1 cellular context compared by ENCODE assay signal in the genomic region with DNA sequence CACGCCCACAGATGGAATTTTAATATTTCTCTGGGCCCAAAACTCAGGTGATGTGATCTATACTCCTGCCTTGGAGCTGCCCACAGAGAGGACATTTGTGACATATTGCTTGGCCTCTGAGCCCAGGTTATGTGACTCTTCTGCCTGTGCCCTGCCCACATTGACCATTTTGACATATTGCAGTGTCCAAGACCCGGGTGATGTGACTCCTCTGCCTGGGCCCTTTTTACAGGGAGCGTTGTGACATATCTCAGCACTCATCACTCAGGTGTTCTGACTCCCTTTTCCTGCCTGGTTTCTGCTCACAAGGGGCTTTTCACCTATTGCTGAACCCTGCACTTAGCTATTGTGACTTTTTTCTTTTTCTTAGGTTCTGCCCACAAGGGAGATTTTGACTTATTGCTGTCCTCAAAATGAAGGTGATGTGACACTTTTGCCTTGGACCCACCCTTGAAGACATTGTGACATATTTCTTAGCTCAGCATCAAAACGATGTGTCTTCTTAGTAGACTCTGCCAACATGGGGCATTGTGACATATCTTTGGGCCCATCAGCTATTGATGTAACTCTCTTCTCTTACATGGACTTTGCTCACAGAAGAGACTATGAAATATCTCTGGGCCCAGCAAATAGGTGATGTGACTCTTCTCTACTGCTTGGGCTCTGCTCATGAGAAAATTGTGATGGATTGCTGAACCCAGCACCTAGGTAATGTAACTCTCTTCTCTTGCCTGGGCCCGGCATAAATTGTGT.
A peak's percentile ranks its signal among the peaks of the same experiment; 100 is the strongest.
TF ChIP-seq lines count a peak whose summit lies in the region.

No MANE protein-coding gene starts in this region.

TF ChIP-seq in HepG2, 621 proteins besides CTCF, POLR2A, EP300 and RAD21:
- TF ChIP-seq, protein P1, sequence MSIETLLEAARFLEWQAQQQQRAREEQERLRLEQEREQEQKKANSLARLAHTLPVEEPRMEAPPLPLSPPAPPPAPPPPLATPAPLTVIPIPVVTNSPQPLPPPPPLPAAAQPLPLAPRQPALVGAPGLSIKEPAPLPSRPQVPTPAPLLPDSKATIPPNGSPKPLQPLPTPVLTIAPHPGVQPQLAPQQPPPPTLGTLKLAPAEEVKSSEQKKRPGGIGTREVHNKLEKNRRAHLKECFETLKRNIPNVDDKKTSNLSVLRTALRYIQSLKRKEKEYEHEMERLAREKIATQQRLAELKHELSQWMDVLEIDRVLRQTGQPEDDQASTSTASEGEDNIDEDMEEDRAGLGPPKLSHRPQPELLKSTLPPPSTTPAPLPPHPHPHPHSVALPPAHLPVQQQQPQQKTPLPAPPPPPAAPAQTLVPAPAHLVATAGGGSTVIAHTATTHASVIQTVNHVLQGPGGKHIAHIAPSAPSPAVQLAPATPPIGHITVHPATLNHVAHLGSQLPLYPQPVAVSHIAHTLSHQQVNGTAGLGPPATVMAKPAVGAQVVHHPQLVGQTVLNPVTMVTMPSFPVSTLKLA (IDR thresholded peaks at IDR 0.05): no peak
- TF ChIP-seq ZNF709 (CRISPR knock-in tag; IDR thresholded peaks at IDR 0.05): no peak
- no peak for TF ChIP-seq CENPT (CRISPR knock-in tag; IDR thresholded peaks at IDR 0.05; ENCODE audit: low read depth)
- TF ChIP-seq ZNF891 (CRISPR knock-in tag; IDR thresholded peaks at IDR 0.05): no peak
- TF ChIP-seq ZNF232 (CRISPR knock-in tag; IDR thresholded peaks at IDR 0.05; ENCODE audit: borderline replicate concordance): no peak
- peak; percentile 41; the same call in 1 of the 2 replicates for TF ChIP-seq ZNF644 (CRISPR knock-in tag; IDR thresholded peaks at IDR 0.05; ENCODE audit: low read depth)
- no peak for TF ChIP-seq ZNF619 (CRISPR knock-in tag; IDR thresholded peaks at IDR 0.05)
- peak; percentile 54 for TF ChIP-seq HNF4A (CRISPR knock-in tag; IDR thresholded peaks at IDR 0.05)
- TF ChIP-seq FOXK1 (CRISPR knock-in tag; IDR thresholded peaks at IDR 0.05; ENCODE audit: borderline replicate concordance, low read depth): no peak
- peak; percentile 80 for TF ChIP-seq CEBPB (IDR thresholded peaks at IDR 0.05; ENCODE audit: borderline replicate concordance, low read depth, low read length)
- TF ChIP-seq, protein P2, sequence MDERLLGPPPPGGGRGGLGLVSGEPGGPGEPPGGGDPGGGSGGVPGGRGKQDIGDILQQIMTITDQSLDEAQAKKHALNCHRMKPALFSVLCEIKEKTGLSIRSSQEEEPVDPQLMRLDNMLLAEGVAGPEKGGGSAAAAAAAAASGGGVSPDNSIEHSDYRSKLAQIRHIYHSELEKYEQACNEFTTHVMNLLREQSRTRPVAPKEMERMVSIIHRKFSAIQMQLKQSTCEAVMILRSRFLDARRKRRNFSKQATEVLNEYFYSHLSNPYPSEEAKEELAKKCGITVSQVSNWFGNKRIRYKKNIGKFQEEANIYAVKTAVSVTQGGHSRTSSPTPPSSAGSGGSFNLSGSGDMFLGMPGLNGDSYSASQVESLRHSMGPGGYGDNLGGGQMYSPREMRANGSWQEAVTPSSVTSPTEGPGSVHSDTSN (CRISPR knock-in tag; IDR thresholded peaks at IDR 0.05): no peak
- TF ChIP-seq FOXA1 (IDR thresholded peaks at IDR 0.05): no peak
- 0 out of 2 replicates have a peak, but pooled peaks have one; percentile 5 for TF ChIP-seq FOXA1 (CRISPR knock-in tag; IDR thresholded peaks at IDR 0.05)
- TF ChIP-seq ZNF20 (CRISPR knock-in tag; IDR thresholded peaks at IDR 0.05): no peak
- TF ChIP-seq, protein P3, sequence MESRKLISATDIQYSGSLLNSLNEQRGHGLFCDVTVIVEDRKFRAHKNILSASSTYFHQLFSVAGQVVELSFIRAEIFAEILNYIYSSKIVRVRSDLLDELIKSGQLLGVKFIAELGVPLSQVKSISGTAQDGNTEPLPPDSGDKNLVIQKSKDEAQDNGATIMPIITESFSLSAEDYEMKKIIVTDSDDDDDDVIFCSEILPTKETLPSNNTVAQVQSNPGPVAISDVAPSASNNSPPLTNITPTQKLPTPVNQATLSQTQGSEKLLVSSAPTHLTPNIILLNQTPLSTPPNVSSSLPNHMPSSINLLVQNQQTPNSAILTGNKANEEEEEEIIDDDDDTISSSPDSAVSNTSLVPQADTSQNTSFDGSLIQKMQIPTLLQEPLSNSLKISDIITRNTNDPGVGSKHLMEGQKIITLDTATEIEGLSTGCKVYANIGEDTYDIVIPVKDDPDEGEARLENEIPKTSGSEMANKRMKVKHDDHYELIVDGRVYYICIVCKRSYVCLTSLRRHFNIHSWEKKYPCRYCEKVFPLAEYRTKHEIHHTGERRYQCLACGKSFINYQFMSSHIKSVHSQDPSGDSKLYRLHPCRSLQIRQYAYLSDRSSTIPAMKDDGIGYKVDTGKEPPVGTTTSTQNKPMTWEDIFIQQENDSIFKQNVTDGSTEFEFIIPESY (CRISPR knock-in tag; IDR thresholded peaks at IDR 0.05): no peak
- TF ChIP-seq, protein P4, sequence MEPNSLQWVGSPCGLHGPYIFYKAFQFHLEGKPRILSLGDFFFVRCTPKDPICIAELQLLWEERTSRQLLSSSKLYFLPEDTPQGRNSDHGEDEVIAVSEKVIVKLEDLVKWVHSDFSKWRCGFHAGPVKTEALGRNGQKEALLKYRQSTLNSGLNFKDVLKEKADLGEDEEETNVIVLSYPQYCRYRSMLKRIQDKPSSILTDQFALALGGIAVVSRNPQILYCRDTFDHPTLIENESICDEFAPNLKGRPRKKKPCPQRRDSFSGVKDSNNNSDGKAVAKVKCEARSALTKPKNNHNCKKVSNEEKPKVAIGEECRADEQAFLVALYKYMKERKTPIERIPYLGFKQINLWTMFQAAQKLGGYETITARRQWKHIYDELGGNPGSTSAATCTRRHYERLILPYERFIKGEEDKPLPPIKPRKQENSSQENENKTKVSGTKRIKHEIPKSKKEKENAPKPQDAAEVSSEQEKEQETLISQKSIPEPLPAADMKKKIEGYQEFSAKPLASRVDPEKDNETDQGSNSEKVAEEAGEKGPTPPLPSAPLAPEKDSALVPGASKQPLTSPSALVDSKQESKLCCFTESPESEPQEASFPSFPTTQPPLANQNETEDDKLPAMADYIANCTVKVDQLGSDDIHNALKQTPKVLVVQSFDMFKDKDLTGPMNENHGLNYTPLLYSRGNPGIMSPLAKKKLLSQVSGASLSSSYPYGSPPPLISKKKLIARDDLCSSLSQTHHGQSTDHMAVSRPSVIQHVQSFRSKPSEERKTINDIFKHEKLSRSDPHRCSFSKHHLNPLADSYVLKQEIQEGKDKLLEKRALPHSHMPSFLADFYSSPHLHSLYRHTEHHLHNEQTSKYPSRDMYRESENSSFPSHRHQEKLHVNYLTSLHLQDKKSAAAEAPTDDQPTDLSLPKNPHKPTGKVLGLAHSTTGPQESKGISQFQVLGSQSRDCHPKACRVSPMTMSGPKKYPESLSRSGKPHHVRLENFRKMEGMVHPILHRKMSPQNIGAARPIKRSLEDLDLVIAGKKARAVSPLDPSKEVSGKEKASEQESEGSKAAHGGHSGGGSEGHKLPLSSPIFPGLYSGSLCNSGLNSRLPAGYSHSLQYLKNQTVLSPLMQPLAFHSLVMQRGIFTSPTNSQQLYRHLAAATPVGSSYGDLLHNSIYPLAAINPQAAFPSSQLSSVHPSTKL (CRISPR knock-in tag; IDR thresholded peaks at IDR 0.05): 0 out of 2 replicates have a peak, but pooled peaks have one; percentile 23
